ENCODE assay signal across 8 cellular contexts in the genomic region with DNA sequence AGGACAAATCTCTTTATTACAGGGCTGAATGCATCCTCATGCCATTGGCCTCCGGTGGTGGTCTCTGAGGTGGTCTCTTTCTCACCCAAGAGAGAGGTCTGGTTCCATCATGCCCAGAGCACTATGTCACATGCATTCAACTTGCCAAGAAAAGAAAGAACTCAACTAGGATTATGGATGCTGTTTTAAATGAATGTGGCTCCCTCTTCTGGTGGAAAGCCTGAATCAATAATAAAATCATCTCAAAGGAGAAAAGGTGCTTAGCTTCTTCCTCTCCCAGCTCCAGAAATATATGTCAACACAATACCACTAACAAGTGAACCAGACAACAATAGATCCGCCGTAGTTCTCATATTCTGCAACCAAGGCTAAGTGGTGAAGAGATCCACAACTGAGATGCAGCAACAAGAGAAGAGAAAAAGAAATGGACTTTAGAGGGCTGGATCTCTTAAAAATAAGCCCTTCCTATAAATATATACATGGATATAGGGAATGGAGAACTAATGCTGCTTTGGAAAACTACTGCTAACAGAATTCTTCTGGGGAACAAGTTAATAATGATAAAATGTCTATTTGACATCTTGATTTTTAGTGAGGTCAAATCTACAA.
DNase-seq lines count a peak whose midpoint lies in the region; ATAC-seq, FAIRE-seq and TF ChIP-seq lines count a peak whose summit lies in the region.

No MANE protein-coding gene starts in this region.

- intact Hi-C loops in IMR-90 (cut with micrococcal nuclease) = loop anchor here (1.0 to 10.0 kb wide), 7 partner anchors 91 to 737 kb away; no protein-coding TSS in a partner anchor
- intact Hi-C loops in CD4-positive, alpha-beta T cell (cut with DNase I, micrococcal nuclease) = no loop called here

- POLR2A ChIA-PET in IMR-90 (lab: Charles Lee; ENCODE audit: unreplicated experiment) = no interaction called here
- POLR2A ChIA-PET in H1 (lab: Charles Lee; ENCODE audit: partially characterized antibody) = no interaction called here
- POLR2A ChIA-PET in CD4-positive, alpha-beta T cell (lab: Charles Lee) = no interaction called here

- H3K4me2 ChIP-seq in IMR-90 (ENCODE audit: low read depth, low read length) = no peak overlapping the region
- H3K4me2 ChIP-seq in H1 (ENCODE audit: insufficient read depth in 1 of 2, low read depth in 2 of 2, low read length in 2 of 2) = no peak overlapping the region

- no peak for TF ChIP-seq POLR2A in IMR-90 (IDR thresholded peaks at IDR 0.05; ENCODE audit: low read depth, low read length)
- no peak for TF ChIP-seq POLR2A in H1 (IDR thresholded peaks at IDR 0.05; ENCODE audit: control extremely low read depth in 1 of 2, low read depth in 2 of 2, low read length in 2 of 2)

- H3K9ac ChIP-seq in IMR-90 (ENCODE audit: low read depth, low read length) = no peak overlapping the region
- H3K9ac ChIP-seq in NT2/D1 (ENCODE audit: insufficient read length, low read depth) = no peak overlapping the region
- no peak overlapping the region for H3K9ac ChIP-seq in H1 (replicated peaks in 1 of 4; ENCODE audit: extremely low read depth in 1 of 4, low read depth in 3 of 4, low read length in 3 of 4)

- peak; percentile 87 for TF ChIP-seq RAD21 in IMR-90 (IDR thresholded peaks at IDR 0.05; ENCODE audit: low read length)
- peak; percentile 89 for TF ChIP-seq RAD21 in H1 (IDR thresholded peaks at IDR 0.05 in 1 of 2, conservative IDR thresholded peaks at IDR 0.05 in 1 of 2; ENCODE audit: low read depth in 2 of 2, low read length in 2 of 2)

- no CpG with 5 or more reads among the region's 3 CpGs for WGBS in IMR-90 (ENCODE audit: extremely low coverage in 2 of 2, insufficient read length in 1 of 2), 2 experiments
- WGBS in H1 (ENCODE audit: extremely low coverage in 1 of 2, insufficient coverage in 1 of 2, insufficient read length in 1 of 2, insufficient replicate concordance in 2 of 2, low coverage in 1 of 2, low lambda C conversion rate in 2 of 2, missing lambda C conversion rate in 1 of 2), 2 experiments = 41% methylated on average over 3 of the region's 3 CpGs; no CpG with 5 or more reads in 1 of the 2 experiments

- H3K23ac ChIP-seq in IMR-90 (ENCODE audit: low read depth, low read length) (no peak overlapping the region), H1 (ENCODE audit: insufficient read length) (no peak overlapping the region)

- peak; percentile 78 for FAIRE-seq in H1 (lab: Jason Lieb, UNC)

- H3K56ac ChIP-seq in IMR-90 (ENCODE audit: extremely low read depth, insufficient read depth, low read length) = no peak overlapping the region
- no peak overlapping the region for H3K56ac ChIP-seq in H1 (replicated peaks; ENCODE audit: insufficient read length, low read depth, low read length)

- dilution Hi-C loops in IMR-90 (cut with HindIII; ENCODE audit: low sequenced_read_pairs, unreplicated experiment) = no loop called here

- in situ Hi-C loops in IMR-90 (cut with MboI; ENCODE audit: low sequenced_read_pairs) = loop anchor here (5.0 to 10.0 kb wide), 2 partner anchors 393 to 624 kb away; a partner anchor contains a TSS

- no peaks in the 10 kb centered on the region for H3K27me3 ChIP-seq in IMR-90 (ENCODE audit: control insufficient read depth, insufficient read depth, low read length)
- no peaks in the 10 kb centered on the region for H3K27me3 ChIP-seq in NT2/D1 (ENCODE audit: insufficient read depth, insufficient read length)
- H3K27me3 ChIP-seq in H1 (replicated peaks in 1 of 4; ENCODE audit: control insufficient read depth in 3 of 4, extremely low read depth in 1 of 4, insufficient read depth in 3 of 4, low read length in 3 of 4) = no peaks in the 10 kb centered on the region
- no peaks in the 10 kb centered on the region for H3K27me3 ChIP-seq in CD4-positive, alpha-beta T cell (ENCODE audit: control insufficient read depth, insufficient read depth, low read length)

- H4K8ac ChIP-seq in IMR-90 (ENCODE audit: low read depth in 2 of 2, low read length in 2 of 2) = no peak overlapping the region
- H4K8ac ChIP-seq in H1 (ENCODE audit: extremely low read depth, insufficient read depth, low read length) = no peak overlapping the region

- BruUV-seq in IMR-90 (replicated peaks; lab: Mats Ljungman, UMichigan) = no TSS peak

- CTCF ChIA-PET in IMR-90 (lab: Yijun Ruan, JAX) = interaction anchor here (0.6 to 1.1 kb wide), 3 partner anchors 15 to 82 kb away, joined by 3 read pairs; no protein-coding TSS in a partner anchor
- CTCF ChIA-PET in H1 (lab: Charles Lee; ENCODE audit: partially characterized antibody) = interaction anchor here (0.6 to 2.0 kb wide), 17 partner anchors 11 to 625 kb away, joined by 3 to 9 read pairs (median 3); no protein-coding TSS in a partner anchor
- CTCF ChIA-PET in CD4-positive, alpha-beta T cell (lab: Charles Lee) = no interaction called here

- H3K23me2 ChIP-seq in H1 (ENCODE audit: low read depth, low read length) = no peaks in the 10 kb centered on the region

- H3K4me1 Mint-ChIP-seq in nephron = peaks cover 9% of the 10 kb centered on the region
- H3K4me1 Mint-ChIP-seq in CD4-positive, alpha-beta T cell (ENCODE audit: low read depth) = no peaks in the 10 kb centered on the region

- H2BK5ac ChIP-seq in IMR-90 (ENCODE audit: low read depth, low read length, poor library complexity, severe bottlenecking) (no peak overlapping the region), H1 (ENCODE audit: low read depth, low read length) (no peak overlapping the region)

- H4K20me1 ChIP-seq in IMR-90 (ENCODE audit: insufficient read depth, low read length) = peaks cover 3% of the 10 kb centered on the region; the same call in 1 of the 2 replicates
- no peaks in the 10 kb centered on the region for H4K20me1 ChIP-seq in H1 (replicated peaks in 1 of 2; ENCODE audit: control insufficient read depth in 1 of 2, insufficient read depth in 2 of 2, low read length in 2 of 2)

- no peak for TF ChIP-seq EP300 in H1 (IDR thresholded peaks at IDR 0.05; ENCODE audit: borderline replicate concordance in 1 of 2, low read depth in 2 of 2, low read length in 2 of 2)

- TF ChIP-seq CTCF in GM10266 (IDR thresholded peaks at IDR 0.05; ENCODE audit: control insufficient read depth, insufficient read depth, low read depth, missing control alignments) = peak; percentile 59
- TF ChIP-seq CTCF in IMR-90 (conservative IDR thresholded peaks at IDR 0.05; ENCODE audit: low read depth, low read length) = peak; percentile 80
- TF ChIP-seq CTCF in H1 (IDR thresholded peaks at IDR 0.05; ENCODE audit: control extremely low read depth in 1 of 3, insufficient read depth in 1 of 3, low read depth in 1 of 3, low read length in 3 of 3) = peak in 2 of 3 experiments; percentile 53 to 71; a peak in 2 of 4 replicates
- TF ChIP-seq CTCF in nephron (IDR thresholded peaks at IDR 0.05; ENCODE audit: unreplicated experiment in 3 of 3) = peak; percentile 53 to 74 (median 64)
- TF ChIP-seq CTCF in CD4-positive, alpha-beta T cell (IDR thresholded peaks at IDR 0.05) = no peak

- H3K4me1 ChIP-seq in IMR-90 (ENCODE audit: control insufficient read depth, insufficient read depth, low read length) (peaks cover 11% of the 10 kb centered on the region), NT2/D1 (ENCODE audit: insufficient read depth, insufficient read length) (no peaks in the 10 kb centered on the region), H1 (replicated peaks in 1 of 4; ENCODE audit: control insufficient read depth in 3 of 4, insufficient read depth in 4 of 4, low read length in 3 of 4) (no peaks in the 10 kb centered on the region)

- H3K36me3 Mint-ChIP-seq in nephron (ENCODE audit: low read depth) = no peaks in the 10 kb centered on the region
- no peaks in the 10 kb centered on the region for H3K36me3 Mint-ChIP-seq in CD4-positive, alpha-beta T cell (ENCODE audit: low read depth)

- H2BK15ac ChIP-seq in IMR-90 (ENCODE audit: low read depth, low read length) = peak overlapping the region; percentile 27; the same call in 1 of the 3 replicates
- H2BK15ac ChIP-seq in H1 (ENCODE audit: low read length) = no peak overlapping the region

- H3K4ac ChIP-seq in IMR-90 (ENCODE audit: low read depth, low read length) (peak overlapping the region; percentile 70; the same call in 1 of the 2 replicates), H1 (replicated peaks; ENCODE audit: insufficient read length, low read depth, low read length) (no peak overlapping the region)

- no peak overlapping the region for H3K27ac Mint-ChIP-seq in nephron
- H3K27ac Mint-ChIP-seq in CD4-positive, alpha-beta T cell = no peak overlapping the region

- H2AFZ ChIP-seq in IMR-90 (replicated peaks; ENCODE audit: low read length, poor library complexity) (no peak overlapping the region), H1 (ENCODE audit: low read length) (no peak overlapping the region)

- ATAC-seq in IMR-90 (ENCODE audit: low read depth) (peak; percentile 64), GM19023 (IDR thresholded peaks at IDR 0.05; ENCODE audit: unreplicated experiment) (no peak)
- no peak for ATAC-seq in CD4-positive, alpha-beta T cell (ENCODE audit: poor library complexity)

- H3K9me1 ChIP-seq in IMR-90 (ENCODE audit: insufficient read depth, low read length) = peaks cover 7% of the 10 kb centered on the region; the same call in 1 of the 2 replicates

- H3K14ac ChIP-seq in IMR-90 (replicated peaks; ENCODE audit: low read depth, low read length) (no peak overlapping the region), H1 (ENCODE audit: insufficient read length) (no peak overlapping the region)

- H2BK12ac ChIP-seq in H1 (ENCODE audit: low read depth, low read length) = no peak overlapping the region

- H3K79me1 ChIP-seq in IMR-90 (ENCODE audit: low read depth in 1 of 2, low read length in 2 of 2) = peaks cover 32 to 74% of the 10 kb centered on the region in 2 experiments
- no peaks in the 10 kb centered on the region for H3K79me1 ChIP-seq in H1 (ENCODE audit: low read depth, low read length)

- H4K91ac ChIP-seq in IMR-90 (ENCODE audit: insufficient read depth, low read depth, low read length) (peak overlapping the region; percentile 47; the same call in 1 of the 2 replicates), H1 (replicated peaks; ENCODE audit: insufficient read length, low read length) (no peak overlapping the region)

- DNase-seq in GM10266 (ENCODE audit: extremely low spot score) (peak; percentile 5), IMR-90 (peak; percentile 74), NT2/D1 (ENCODE audit: low read depth, low spot score) (peak; percentile 67), H1 (ENCODE audit: low read depth in 1 of 2, low spot score in 2 of 2) (no peak)
- DNase-seq in activated T-cell treated with anti-CD3 and anti-CD28 coated beads, Interleukin-2, amount 50 U/mL, for 1 hour = no peak
- no peak for DNase-seq in CD4-positive, alpha-beta T cell

- no peaks in the 10 kb centered on the region for H3K79me2 ChIP-seq in H1 (ENCODE audit: control insufficient read depth in 1 of 2, insufficient read depth in 2 of 2, low read length in 2 of 2)

- H3K4me3 ChIP-seq in IMR-90 (ENCODE audit: insufficient read depth, low read depth, low read length) (no peak overlapping the region), NT2/D1 (ENCODE audit: insufficient read length, low read depth) (no peak overlapping the region), H1 (ENCODE audit: extremely low read depth in 1 of 4, insufficient read depth in 2 of 4, low read depth in 3 of 4, low read length in 4 of 4) (no peak overlapping the region)

- H2BK120ac ChIP-seq in IMR-90 (ENCODE audit: low read depth, low read length) (peak overlapping the region; percentile 82), H1 (replicated peaks; ENCODE audit: low read depth, low read length) (no peak overlapping the region)

- no peak overlapping the region for H3K4me3 Mint-ChIP-seq in nephron
- no peak overlapping the region for H3K4me3 Mint-ChIP-seq in CD4-positive, alpha-beta T cell

- H4K5ac ChIP-seq in IMR-90 (ENCODE audit: low read depth, low read length) (no peak overlapping the region), H1 (ENCODE audit: insufficient read length, low read depth, low read length) (no peak overlapping the region)

- H2AK5ac ChIP-seq in IMR-90 (ENCODE audit: low read depth, low read length) (peak overlapping the region; percentile 88; the same call in 1 of the 2 replicates), H1 (ENCODE audit: low read depth, low read length) (no peak overlapping the region)

- no peak overlapping the region for H3K27ac ChIP-seq in IMR-90 (ENCODE audit: insufficient read depth, low read length)
- no peak overlapping the region for H3K27ac ChIP-seq in H1 (ENCODE audit: low read depth, low read length)
- no peak overlapping the region for H3K27ac ChIP-seq in CD4-positive, alpha-beta T cell (ENCODE audit: low read depth, low read length)

- no peak overlapping the region for H2AK9ac ChIP-seq in IMR-90 (replicated peaks; ENCODE audit: low read depth, low read length, poor library complexity)

- no peaks in the 10 kb centered on the region for H3K36me3 ChIP-seq in IMR-90 (ENCODE audit: control insufficient read depth, insufficient read depth, low read length)
- H3K36me3 ChIP-seq in NT2/D1 (ENCODE audit: insufficient read depth, insufficient read length, low read length) = no peaks in the 10 kb centered on the region
- H3K36me3 ChIP-seq in H1 (ENCODE audit: control insufficient read depth in 2 of 4, insufficient read depth in 4 of 4, low read length in 3 of 4) = no peaks in the 10 kb centered on the region

- H3K18ac ChIP-seq in IMR-90 (ENCODE audit: low read depth, low read length) = no peak overlapping the region; the same call in 1 of the 2 replicates
- no peak overlapping the region for H3K18ac ChIP-seq in H1 (ENCODE audit: extremely low read depth, low read length)

- no peaks in the 10 kb centered on the region for H3K9me3 Mint-ChIP-seq in nephron
- no peaks in the 10 kb centered on the region for H3K9me3 Mint-ChIP-seq in CD4-positive, alpha-beta T cell

- 0 out of 2 replicates have a peak overlapping the region, but pooled peaks have one; percentile 86 for H2BK20ac ChIP-seq in IMR-90 (ENCODE audit: low read depth, low read length)
- no peak overlapping the region for H2BK20ac ChIP-seq in H1 (ENCODE audit: low read length)

- H3K27me3 Mint-ChIP-seq in nephron (ENCODE audit: low read depth) = peaks cover 14% of the 10 kb centered on the region
- H3K27me3 Mint-ChIP-seq in CD4-positive, alpha-beta T cell = no peaks in the 10 kb centered on the region

- H3K9me3 ChIP-seq in IMR-90 (ENCODE audit: control insufficient read depth, insufficient read depth, low read length) (no peaks in the 10 kb centered on the region), NT2/D1 (ENCODE audit: insufficient read depth, low read length) (no peaks in the 10 kb centered on the region), H1 (ENCODE audit: insufficient read depth in 2 of 2, low read depth in 1 of 2, low read length in 1 of 2) (no peaks in the 10 kb centered on the region)
- no peaks in the 10 kb centered on the region for H3K9me3 ChIP-seq in CD4-positive, alpha-beta T cell (ENCODE audit: control insufficient read depth, low read length)

Comparison
In these comparisons a context has a peak if more than half of its experiments do, and no peak if none do; other contexts are left out.
1. DNase-seq: peak in GM10266 (single experiment), IMR-90 (single experiment) and NT2/D1 (single experiment); none in H1 (0 of 2), activated T-cell treated with anti-CD3 and anti-CD28 coated beads, Interleukin-2, amount 50 U/mL, for 1 hour (single experiment) and CD4-positive, alpha-beta T cell (0 of 10).